ENCODE assay signal across 1 cellular context in the genomic region with DNA sequence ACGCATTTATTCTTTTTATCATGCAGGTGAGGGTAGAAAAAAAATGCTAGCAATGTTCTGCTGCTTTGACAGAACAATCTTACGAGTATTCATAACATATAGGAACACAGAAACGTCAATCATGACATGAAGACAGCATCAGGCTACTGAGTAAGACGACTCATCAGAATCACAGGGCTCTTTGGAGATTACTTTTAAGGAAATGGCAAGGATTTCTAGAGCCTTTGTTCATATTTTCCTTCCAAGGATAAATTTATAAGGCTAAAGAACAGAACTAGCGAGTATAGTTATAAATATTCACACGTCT.
TF ChIP-seq lines count a peak whose summit lies in the region.

No MANE protein-coding gene starts in this region.

TF ChIP-seq in GM23338, 12 proteins besides CTCF, POLR2A, EP300 and RAD21 (continued from another document):
- TF ChIP-seq, protein P1, sequence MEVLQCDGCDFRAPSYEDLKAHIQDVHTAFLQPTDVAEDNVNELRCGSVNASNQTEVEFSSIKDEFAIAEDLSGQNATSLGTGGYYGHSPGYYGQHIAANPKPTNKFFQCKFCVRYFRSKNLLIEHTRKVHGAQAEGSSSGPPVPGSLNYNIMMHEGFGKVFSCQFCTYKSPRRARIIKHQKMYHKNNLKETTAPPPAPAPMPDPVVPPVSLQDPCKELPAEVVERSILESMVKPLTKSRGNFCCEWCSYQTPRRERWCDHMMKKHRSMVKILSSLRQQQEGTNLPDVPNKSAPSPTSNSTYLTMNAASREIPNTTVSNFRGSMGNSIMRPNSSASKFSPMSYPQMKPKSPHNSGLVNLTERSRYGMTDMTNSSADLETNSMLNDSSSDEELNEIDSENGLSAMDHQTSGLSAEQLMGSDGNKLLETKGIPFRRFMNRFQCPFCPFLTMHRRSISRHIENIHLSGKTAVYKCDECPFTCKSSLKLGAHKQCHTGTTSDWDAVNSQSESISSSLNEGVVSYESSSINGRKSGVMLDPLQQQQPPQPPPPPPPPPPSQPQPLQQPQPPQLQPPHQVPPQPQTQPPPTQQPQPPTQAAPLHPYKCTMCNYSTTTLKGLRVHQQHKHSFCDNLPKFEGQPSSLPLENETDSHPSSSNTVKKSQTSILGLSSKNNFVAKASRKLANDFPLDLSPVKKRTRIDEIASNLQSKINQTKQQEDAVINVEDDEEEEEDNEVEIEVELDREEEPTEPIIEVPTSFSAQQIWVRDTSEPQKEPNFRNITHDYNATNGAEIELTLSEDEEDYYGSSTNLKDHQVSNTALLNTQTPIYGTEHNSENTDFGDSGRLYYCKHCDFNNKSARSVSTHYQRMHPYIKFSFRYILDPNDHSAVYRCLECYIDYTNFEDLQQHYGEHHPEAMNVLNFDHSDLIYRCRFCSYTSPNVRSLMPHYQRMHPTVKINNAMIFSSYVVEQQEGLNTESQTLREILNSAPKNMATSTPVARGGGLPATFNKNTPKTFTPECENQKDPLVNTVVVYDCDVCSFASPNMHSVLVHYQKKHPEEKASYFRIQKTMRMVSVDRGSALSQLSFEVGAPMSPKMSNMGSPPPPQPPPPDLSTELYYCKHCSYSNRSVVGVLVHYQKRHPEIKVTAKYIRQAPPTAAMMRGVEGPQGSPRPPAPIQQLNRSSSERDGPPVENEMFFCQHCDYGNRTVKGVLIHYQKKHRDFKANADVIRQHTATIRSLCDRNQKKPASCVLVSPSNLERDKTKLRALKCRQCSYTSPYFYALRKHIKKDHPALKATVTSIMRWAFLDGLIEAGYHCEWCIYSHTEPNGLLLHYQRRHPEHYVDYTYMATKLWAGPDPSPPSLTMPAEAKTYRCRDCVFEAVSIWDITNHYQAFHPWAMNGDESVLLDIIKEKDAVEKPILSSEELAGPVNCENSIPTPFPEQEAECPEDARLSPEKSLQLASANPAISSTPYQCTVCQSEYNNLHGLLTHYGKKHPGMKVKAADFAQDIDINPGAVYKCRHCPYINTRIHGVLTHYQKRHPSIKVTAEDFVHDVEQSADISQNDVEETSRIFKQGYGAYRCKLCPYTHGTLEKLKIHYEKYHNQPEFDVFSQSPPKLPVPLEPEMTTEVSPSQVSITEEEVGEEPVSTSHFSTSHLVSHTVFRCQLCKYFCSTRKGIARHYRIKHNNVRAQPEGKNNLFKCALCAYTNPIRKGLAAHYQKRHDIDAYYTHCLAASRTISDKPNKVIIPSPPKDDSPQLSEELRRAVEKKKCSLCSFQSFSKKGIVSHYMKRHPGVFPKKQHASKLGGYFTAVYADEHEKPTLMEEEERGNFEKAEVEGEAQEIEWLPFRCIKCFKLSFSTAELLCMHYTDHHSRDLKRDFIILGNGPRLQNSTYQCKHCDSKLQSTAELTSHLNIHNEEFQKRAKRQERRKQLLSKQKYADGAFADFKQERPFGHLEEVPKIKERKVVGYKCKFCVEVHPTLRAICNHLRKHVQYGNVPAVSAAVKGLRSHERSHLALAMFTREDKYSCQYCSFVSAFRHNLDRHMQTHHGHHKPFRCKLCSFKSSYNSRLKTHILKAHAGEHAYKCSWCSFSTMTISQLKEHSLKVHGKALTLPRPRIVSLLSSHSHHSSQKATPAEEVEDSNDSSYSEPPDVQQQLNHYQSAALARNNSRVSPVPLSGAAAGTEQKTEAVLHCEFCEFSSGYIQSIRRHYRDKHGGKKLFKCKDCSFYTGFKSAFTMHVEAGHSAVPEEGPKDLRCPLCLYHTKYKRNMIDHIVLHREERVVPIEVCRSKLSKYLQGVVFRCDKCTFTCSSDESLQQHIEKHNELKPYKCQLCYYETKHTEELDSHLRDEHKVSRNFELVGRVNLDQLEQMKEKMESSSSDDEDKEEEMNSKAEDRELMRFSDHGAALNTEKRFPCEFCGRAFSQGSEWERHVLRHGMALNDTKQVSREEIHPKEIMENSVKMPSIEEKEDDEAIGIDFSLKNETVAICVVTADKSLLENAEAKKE (CRISPR knock-in tag; IDR thresholded peaks at IDR 0.05), result no peak
- TF ChIP-seq EZH2 (IDR thresholded peaks at IDR 0.05; ENCODE audit: low read depth, unreplicated experiment), result no peak
- no peak for TF ChIP-seq POLR2AphosphoS5 (IDR thresholded peaks at IDR 0.05; ENCODE audit: low read depth)
- no peak for TF ChIP-seq STAT1 (IDR thresholded peaks at IDR 0.05; ENCODE audit: unreplicated experiment)
- no peak for TF ChIP-seq CREB1 (CRISPR knock-in tag; IDR thresholded peaks at IDR 0.05; ENCODE audit: low read depth)
- TF ChIP-seq, protein P2, sequence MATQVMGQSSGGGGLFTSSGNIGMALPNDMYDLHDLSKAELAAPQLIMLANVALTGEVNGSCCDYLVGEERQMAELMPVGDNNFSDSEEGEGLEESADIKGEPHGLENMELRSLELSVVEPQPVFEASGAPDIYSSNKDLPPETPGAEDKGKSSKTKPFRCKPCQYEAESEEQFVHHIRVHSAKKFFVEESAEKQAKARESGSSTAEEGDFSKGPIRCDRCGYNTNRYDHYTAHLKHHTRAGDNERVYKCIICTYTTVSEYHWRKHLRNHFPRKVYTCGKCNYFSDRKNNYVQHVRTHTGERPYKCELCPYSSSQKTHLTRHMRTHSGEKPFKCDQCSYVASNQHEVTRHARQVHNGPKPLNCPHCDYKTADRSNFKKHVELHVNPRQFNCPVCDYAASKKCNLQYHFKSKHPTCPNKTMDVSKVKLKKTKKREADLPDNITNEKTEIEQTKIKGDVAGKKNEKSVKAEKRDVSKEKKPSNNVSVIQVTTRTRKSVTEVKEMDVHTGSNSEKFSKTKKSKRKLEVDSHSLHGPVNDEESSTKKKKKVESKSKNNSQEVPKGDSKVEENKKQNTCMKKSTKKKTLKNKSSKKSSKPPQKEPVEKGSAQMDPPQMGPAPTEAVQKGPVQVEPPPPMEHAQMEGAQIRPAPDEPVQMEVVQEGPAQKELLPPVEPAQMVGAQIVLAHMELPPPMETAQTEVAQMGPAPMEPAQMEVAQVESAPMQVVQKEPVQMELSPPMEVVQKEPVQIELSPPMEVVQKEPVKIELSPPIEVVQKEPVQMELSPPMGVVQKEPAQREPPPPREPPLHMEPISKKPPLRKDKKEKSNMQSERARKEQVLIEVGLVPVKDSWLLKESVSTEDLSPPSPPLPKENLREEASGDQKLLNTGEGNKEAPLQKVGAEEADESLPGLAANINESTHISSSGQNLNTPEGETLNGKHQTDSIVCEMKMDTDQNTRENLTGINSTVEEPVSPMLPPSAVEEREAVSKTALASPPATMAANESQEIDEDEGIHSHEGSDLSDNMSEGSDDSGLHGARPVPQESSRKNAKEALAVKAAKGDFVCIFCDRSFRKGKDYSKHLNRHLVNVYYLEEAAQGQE (IDR thresholded peaks at IDR 0.05; ENCODE audit: unreplicated experiment), result no peak
- TF ChIP-seq ZNF114 (CRISPR knock-in tag; IDR thresholded peaks at IDR 0.05), result no peak
- TF ChIP-seq ZNF331 (CRISPR knock-in tag; IDR thresholded peaks at IDR 0.05; ENCODE audit: low read depth), result no peak
